In the genomic region with DNA sequence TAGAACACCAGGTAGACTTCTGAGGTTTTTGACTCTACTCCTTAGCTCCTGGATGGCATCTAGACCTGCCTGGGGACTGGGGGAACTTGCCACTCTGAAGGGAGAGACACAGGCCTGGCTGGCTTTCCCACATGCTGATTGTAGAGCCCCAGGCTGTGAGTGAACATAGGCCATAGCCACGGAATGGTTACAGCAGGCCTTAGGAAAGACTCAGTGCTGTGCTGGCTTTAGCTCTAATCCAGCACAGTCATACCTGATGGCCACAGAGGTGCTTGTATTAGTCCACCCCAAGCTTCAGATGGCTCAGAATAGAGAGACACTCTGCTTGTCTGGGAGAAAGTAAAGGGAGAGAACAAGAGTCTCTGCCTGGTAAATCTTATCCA, we compare ENCODE assay signal across 28 cellular contexts. TPM values are rescaled to one million over a fixed set of nuclear protein-coding genes. Genes with fewer than 3 reads are reported as not detected.
DNase-seq lines count a peak whose midpoint lies in the region; FAIRE-seq and TF ChIP-seq lines count a peak whose summit lies in the region.
"Had no signal": no experiment of that assay in that cellular context is flagged by ENCODE, and none has a peak within 500 bp of the region (broad histone marks: within the 10 kb centered on the region; RNA-seq: fewer than 3 reads in every experiment).

No MANE protein-coding gene starts in this region.

- H3K4me1 ChIP-seq in Caco-2 (peaks cover 44% of the 10 kb centered on the region), endodermal cell (ENCODE audit: control insufficient read depth, insufficient read depth, low read length) (no peaks in the 10 kb centered on the region), MM.1S (ENCODE audit: low read length) (no peaks in the 10 kb centered on the region)
- H3K4me1 ChIP-seq: HAP-1 had no signal

- H3K36me3 Mint-ChIP-seq in Caco-2 (ENCODE audit: insufficient read depth, unreplicated experiment): peaks cover 8% of the 10 kb centered on the region
- H3K36me3 Mint-ChIP-seq in endodermal cell (ENCODE audit: low read depth): peaks cover 18% of the 10 kb centered on the region
- H3K36me3 Mint-ChIP-seq in nephron progenitor cell (ENCODE audit: low read depth): peaks cover 12% of the 10 kb centered on the region
- H3K36me3 Mint-ChIP-seq: activated CD4-positive, alpha-beta memory T cell treated with anti-CD3 and anti-CD28 coated beads for 36 hours; CD4-positive, CD25-positive, alpha-beta regulatory T cell; natural killer cell had no signal

- DNase-seq in Caco-2: no peak
- no peak for DNase-seq in endodermal cell
- DNase-seq in nephron progenitor cell: no peak
- DNase-seq in urothelium cell line (ENCODE audit: low spot score): no peak
- no peak for DNase-seq in MM.1S
- DNase-seq in stimulated activated CD4-positive, alpha-beta T cell treated with anti-CD3 and anti-CD28 coated beads, Interleukin-12 subunit alpha, Interleukin-12 subunit beta, amount 100 ng/mL, for 4 hours: no peak
- DNase-seq in GF-D8 (lab: John Stamatoyannopoulos, UW): no peak
- DNase-seq: activated CD4-positive, alpha-beta memory T cell treated with anti-CD3 and anti-CD28 coated beads for 36 hours; activated CD4-positive, alpha-beta T cell treated with anti-CD3 and anti-CD28 coated beads for 1 hour; activated CD8-positive, alpha-beta memory T cell treated with anti-CD3 and anti-CD28 coated beads, Interleukin-2, amount 50 U/mL, for 4 hours; activated naive CD4-positive, alpha-beta T cell treated with Interleukin-2 at 50 U/mL for 16 hours; AML-193; CD4-positive, CD25-positive, alpha-beta regulatory T cell; DMS 273 treated with DMSO at 0.1 percent for 48 hours; lower lobe of right lung; MG63; mucosa of descending colon; natural killer cell; NCI-H1930; NCI-H2171 treated with DMSO at 0.1 percent for 48 hours; NCI-H524 treated with DMSO at 0.1 percent for 48 hours; NK-92 treated with Interleukin-12 subunit alpha and Interleukin-12 subunit beta, amount 100 ng/mL, for 24 hours had no signal

- H3K4me3 Mint-ChIP-seq in Caco-2 (ENCODE audit: unreplicated experiment): peak overlapping the region; percentile 42
- no peak overlapping the region for H3K4me3 Mint-ChIP-seq in endodermal cell
- no peak overlapping the region for H3K4me3 Mint-ChIP-seq in nephron progenitor cell
- H3K4me3 Mint-ChIP-seq: activated CD4-positive, alpha-beta memory T cell treated with anti-CD3 and anti-CD28 coated beads for 36 hours; activated T-helper 1 cell treated with anti-CD3 and anti-CD28 coated beads, Interleukin-12 subunit alpha, Interleukin-12 subunit beta, Interleukin-2, Interleukin-4 antibody, amounts not matched to agents 30 ng/mL and 10 ng/mL and 1 ng/mL, durations not matched to agents 14 hours and 24 hours and 36 hours; CD4-positive, CD25-positive, alpha-beta regulatory T cell; central memory CD8-positive, alpha-beta T cell; natural killer cell had no signal

- H3K27ac ChIP-seq in KOPT-K1 (ENCODE audit: low read depth, low read length, poor library complexity, severe bottlenecking) (peak overlapping the region; percentile 68), endodermal cell (ENCODE audit: low read depth, low read length) (no peak overlapping the region), MM.1S (ENCODE audit: low read length) (no peak overlapping the region)
- H3K27ac ChIP-seq: vagina had no signal

- no peaks in the 10 kb centered on the region for H3K36me3 ChIP-seq in Caco-2 (ENCODE audit: control insufficient read depth, insufficient read depth, low read length)
- H3K36me3 ChIP-seq in KOPT-K1 (ENCODE audit: insufficient read depth, low read length): no peaks in the 10 kb centered on the region
- H3K36me3 ChIP-seq in endodermal cell (ENCODE audit: control insufficient read depth, insufficient read depth, low read length): no peaks in the 10 kb centered on the region
- H3K36me3 ChIP-seq in MM.1S (replicated peaks; ENCODE audit: insufficient read depth, low read length): no peaks in the 10 kb centered on the region
- H3K36me3 ChIP-seq: HAP-1, lower lobe of right lung, MG63, vagina had no signal

- intact Hi-C loops in Caco-2 (cut with micrococcal nuclease; ENCODE audit: unreplicated experiment): loop anchor here (1.0 to 5.0 kb wide), 3 partner anchors 41 to 247 kb away; no protein-coding TSS in a partner anchor

- H3K9me2 ChIP-seq in MM.1S (replicated peaks; ENCODE audit: insufficient read depth, low read length): no peaks in the 10 kb centered on the region

- no peaks in the 10 kb centered on the region for H3K27me3 Mint-ChIP-seq in Caco-2 (ENCODE audit: insufficient read depth, unreplicated experiment)
- no peaks in the 10 kb centered on the region for H3K27me3 Mint-ChIP-seq in endodermal cell (ENCODE audit: insufficient read depth)
- no peaks in the 10 kb centered on the region for H3K27me3 Mint-ChIP-seq in nephron progenitor cell (ENCODE audit: low read depth, poor library complexity)
- H3K27me3 Mint-ChIP-seq: activated CD4-positive, alpha-beta memory T cell treated with anti-CD3 and anti-CD28 coated beads for 36 hours; CD4-positive, CD25-positive, alpha-beta regulatory T cell; central memory CD8-positive, alpha-beta T cell had no signal

- no peaks in the 10 kb centered on the region for H3K79me2 ChIP-seq in MM.1S (ENCODE audit: low read length)

- no peaks in the 10 kb centered on the region for H3F3A ChIP-seq in MM.1S (ENCODE audit: insufficient read depth, low read length)

- no peak for FAIRE-seq in urothelium cell line (lab: Jason Lieb, UNC)
- FAIRE-seq: frontal cortex had no signal

- H4K20me1 ChIP-seq in MM.1S (ENCODE audit: insufficient read depth, low read length): no peaks in the 10 kb centered on the region

- H3K4me3 ChIP-seq in Caco-2 (ENCODE audit: low read depth, low read length) (no peak overlapping the region), endodermal cell (ENCODE audit: low read length) (no peak overlapping the region), MM.1S (ENCODE audit: low read length) (no peak overlapping the region)
- H3K4me3 ChIP-seq: HAP-1, lower lobe of right lung, MG63, mucosa of descending colon, vagina had no signal

- H3K9me3 ChIP-seq in Caco-2: no peaks in the 10 kb centered on the region; the same call in 1 of the 2 replicates
- H3K9me3 ChIP-seq in KOPT-K1 (ENCODE audit: insufficient read depth, low read length, poor library complexity, severe bottlenecking): no peaks in the 10 kb centered on the region
- H3K9me3 ChIP-seq in endodermal cell (ENCODE audit: control insufficient read depth, low read length): no peaks in the 10 kb centered on the region
- H3K9me3 ChIP-seq in MM.1S (replicated peaks; ENCODE audit: insufficient read depth, low read length): no peaks in the 10 kb centered on the region
- H3K9me3 ChIP-seq: HAP-1, lower lobe of right lung, MG63, mucosa of descending colon, vagina had no signal

- TF ChIP-seq CTCF in Caco-2 (IDR thresholded peaks at IDR 0.05; ENCODE audit: insufficient read depth in 1 of 2, low read depth in 1 of 2, low read length in 1 of 2, severe bottlenecking in 1 of 2, unreplicated experiment in 1 of 2): no peak
- TF ChIP-seq CTCF in endodermal cell (conservative IDR thresholded peaks at IDR 0.05): no peak
- TF ChIP-seq CTCF in nephron progenitor cell (IDR thresholded peaks at IDR 0.05): no peak
- no peak for TF ChIP-seq CTCF in MM.1S (IDR thresholded peaks at IDR 0.05; ENCODE audit: low read length)

- POLR2A ChIA-PET in Caco-2 (lab: Charles Lee): interaction anchor here (1.0 to 1.1 kb wide), 2 partner anchors 23 to 35 kb away, joined by 4 read pairs; partner anchors contain the start of gene ARHGAP12

- H3K27ac Mint-ChIP-seq in Caco-2 (ENCODE audit: unreplicated experiment) (peak overlapping the region; percentile 94), endodermal cell (peak overlapping the region; percentile 77), nephron progenitor cell (peak overlapping the region; percentile 32)
- H3K27ac Mint-ChIP-seq: activated CD4-positive, alpha-beta memory T cell treated with anti-CD3 and anti-CD28 coated beads for 36 hours; activated T-helper 1 cell treated with anti-CD3 and anti-CD28 coated beads, Interleukin-12 subunit alpha, Interleukin-12 subunit beta, Interleukin-2, Interleukin-4 antibody, amounts not matched to agents 30 ng/mL and 10 ng/mL and 1 ng/mL, durations not matched to agents 14 hours and 24 hours and 36 hours; CD4-positive, CD25-positive, alpha-beta regulatory T cell; natural killer cell had no signal

- H3K9me3 Mint-ChIP-seq in Caco-2 (ENCODE audit: unreplicated experiment) (peaks cover 14% of the 10 kb centered on the region), endodermal cell (no peaks in the 10 kb centered on the region), nephron progenitor cell (no peaks in the 10 kb centered on the region)
- H3K9me3 Mint-ChIP-seq: activated CD4-positive, alpha-beta memory T cell treated with anti-CD3 and anti-CD28 coated beads for 36 hours; activated T-helper 1 cell treated with anti-CD3 and anti-CD28 coated beads, Interleukin-12 subunit alpha, Interleukin-12 subunit beta, Interleukin-2, Interleukin-4 antibody, amounts not matched to agents 30 ng/mL and 10 ng/mL and 1 ng/mL, durations not matched to agents 14 hours and 24 hours and 36 hours; CD4-positive, CD25-positive, alpha-beta regulatory T cell; central memory CD8-positive, alpha-beta T cell; natural killer cell had no signal

- no peak overlapping the region for H2AFZ ChIP-seq in MM.1S (ENCODE audit: low read length)

- no TSS peak for BruUV-seq in Caco-2 (replicated peaks; lab: Mats Ljungman, UMichigan)

- H3K27me3 ChIP-seq in Caco-2 (replicated peaks; ENCODE audit: control insufficient read depth, insufficient read depth, low read length) (no peaks in the 10 kb centered on the region), endodermal cell (ENCODE audit: control insufficient read depth, insufficient read depth, low read length, poor library complexity, severe bottlenecking) (no peaks in the 10 kb centered on the region), MM.1S (replicated peaks; ENCODE audit: insufficient read depth, low read length) (no peaks in the 10 kb centered on the region)
- H3K27me3 ChIP-seq: MG63, vagina had no signal

- CTCF ChIA-PET in Caco-2 (lab: Charles Lee): interaction anchor here (1.9 kb wide), 1 partner anchor 101 kb away, joined by 7 read pairs; no protein-coding TSS in a partner anchor

- no peak overlapping the region for H3K9ac ChIP-seq in endodermal cell (ENCODE audit: extremely low read depth, low read length, poor library complexity, severe bottlenecking)
- no peak overlapping the region for H3K9ac ChIP-seq in MM.1S (ENCODE audit: low read length)

- H3K4me2 ChIP-seq in MM.1S (ENCODE audit: low read depth, low read length): no peak overlapping the region

- H3K4me1 Mint-ChIP-seq in Caco-2 (ENCODE audit: low read depth, unreplicated experiment): peaks cover 38% of the 10 kb centered on the region
- peaks cover 14% of the 10 kb centered on the region for H3K4me1 Mint-ChIP-seq in endodermal cell
- peaks cover 13% of the 10 kb centered on the region for H3K4me1 Mint-ChIP-seq in nephron progenitor cell
- H3K4me1 Mint-ChIP-seq: central memory CD8-positive, alpha-beta T cell had no signal

- 88 to 89% methylated on average over 1 of the region's 1 CpG for WGBS in endodermal cell (ENCODE audit: insufficient coverage in 1 of 2, insufficient read length in 1 of 2), 2 experiments

RNA-seq across cellular contexts. Expression of gene ARHGAP12, which starts 35.0 kb away (rescaled TPM):
- total RNA-seq in Caco-2 (2022): 62.3 and 63.1 TPM in 2 replicates
- 10 to 100 TPM; 49.6 to 49.8 TPM for total RNA-seq in endodermal cell
- 25.0 TPM for polyA plus RNA-seq in endodermal cell (2013, experiment 1 of 2)
- 26.7 TPM for polyA plus RNA-seq in endodermal cell (2013, experiment 2 of 2)

Comparison
In these comparisons a context has a peak if more than half of its experiments do, and no peak if none do; other contexts are left out.
1. H3K27ac Mint-ChIP-seq: peak in every context shown above with its lines; median percentile 94 in Caco-2; 77 in endodermal cell; 32 in nephron progenitor cell.